Comparison of ENCODE assay signal across 8 cellular contexts in the genomic region with DNA sequence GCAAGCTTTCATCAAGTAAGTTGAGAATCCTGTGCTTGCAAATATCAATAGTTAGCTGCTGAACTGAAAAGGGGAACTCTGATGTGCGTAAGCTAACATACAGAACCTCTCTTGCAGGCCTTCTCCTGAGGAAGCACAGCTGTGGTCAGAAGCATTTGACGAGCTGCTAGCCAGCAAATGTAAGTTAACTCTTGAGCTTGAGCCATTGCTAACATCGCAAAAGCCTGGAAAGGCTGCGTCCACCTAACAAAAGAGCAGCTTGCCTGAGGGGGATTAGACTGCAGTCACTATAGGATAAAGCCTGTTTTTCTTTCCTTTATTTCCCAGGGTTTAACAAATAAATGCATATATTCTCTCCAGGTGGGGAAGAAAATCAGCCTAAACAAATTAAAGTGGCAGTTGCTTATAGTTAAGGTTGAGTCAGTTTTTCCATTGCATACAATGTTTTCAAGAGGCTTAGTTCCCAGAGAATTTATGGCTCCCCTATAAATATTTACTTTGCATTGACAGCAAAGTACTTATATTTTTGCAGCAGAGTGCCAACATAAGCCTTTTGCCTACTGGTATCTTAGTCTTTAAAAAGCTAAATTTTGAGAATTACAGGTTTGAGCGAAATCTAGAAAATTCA. TPM values are rescaled to one million over a fixed set of nuclear protein-coding genes. Genes with fewer than 3 reads are reported as not detected.
DNase-seq lines count a peak whose midpoint lies in the region; ATAC-seq and TF ChIP-seq lines count a peak whose summit lies in the region.

No MANE protein-coding gene starts in this region.

- no peak overlapping the region for H2AFZ ChIP-seq in Loucy (ENCODE audit: low read length)

- no peaks in the 10 kb centered on the region for H4K20me1 ChIP-seq in Loucy (ENCODE audit: insufficient read depth, low read length, poor library complexity, severe bottlenecking)

- peaks cover 0 to 24% (median 0%) of the 10 kb centered on the region in 9 donors for H3K36me3 ChIP-seq in heart right ventricle
- H3K36me3 ChIP-seq in Loucy (ENCODE audit: insufficient read depth, low read length): no peaks in the 10 kb centered on the region
- no peaks in the 10 kb centered on the region for H3K36me3 ChIP-seq in kidney epithelial cell (ENCODE audit: control insufficient read depth, insufficient read depth, low read length)

- no peaks in the 10 kb centered on the region for H3K9me3 Mint-ChIP-seq in activated naive CD8-positive, alpha-beta T cell treated with anti-CD3 and anti-CD28 coated beads, Interleukin-2, amount 50 U/mL, for 24 hours
- no peaks in the 10 kb centered on the region for H3K9me3 Mint-ChIP-seq in type B pancreatic cell

- peak overlapping the region; percentile 98 for H3K4me2 ChIP-seq in Loucy (ENCODE audit: low read depth, low read length, poor library complexity, severe bottlenecking)

- ATAC-seq in heart right ventricle (no peak), GM18873 (IDR thresholded peaks at IDR 0.05; ENCODE audit: low FRiP score, unreplicated experiment) (no peak)
- ATAC-seq in activated naive CD8-positive, alpha-beta T cell treated with anti-CD3 and anti-CD28 coated beads, Interleukin-2, amount 50 U/mL, for 24 hours: no peak

- H3F3A ChIP-seq in Loucy (ENCODE audit: low read depth): no peaks in the 10 kb centered on the region

- H3K27ac Mint-ChIP-seq in activated naive CD8-positive, alpha-beta T cell treated with anti-CD3 and anti-CD28 coated beads, Interleukin-2, amount 50 U/mL, for 24 hours: no peak overlapping the region
- H3K27ac Mint-ChIP-seq in type B pancreatic cell: peak overlapping the region; percentile 95

- peaks cover 0 to 59% (median 23%) of the 10 kb centered on the region in 9 donors for H3K4me1 ChIP-seq in heart right ventricle
- H3K4me1 ChIP-seq in Loucy (ENCODE audit: insufficient read depth, low read length, poor library complexity, severe bottlenecking): peaks cover 37% of the 10 kb centered on the region

- peak overlapping the region in 6 of 10 donors; percentile 86 to 94 (median 92) for H3K27ac ChIP-seq in heart right ventricle

- intact Hi-C loops in heart right ventricle (cut with DNase I): loop anchor here in 2 of 10 donors (5.0 to 10.0 kb wide), 2 partner anchors 214 to 217 kb away; no protein-coding TSS in a partner anchor
- intact Hi-C loops in cardiac septum (cut with DNase I): no loop called here

- peaks cover 4% of the 10 kb centered on the region; the same call in 1 of the 2 replicates for H3K79me2 ChIP-seq in Loucy (ENCODE audit: insufficient read depth, low read length)

- H3K4me3 ChIP-seq in heart right ventricle (peak overlapping the region in 8 of 10 donors; percentile 16 to 94 (median 78)), Loucy (ENCODE audit: low read length, poor library complexity, severe bottlenecking) (peak overlapping the region; percentile 93), kidney epithelial cell (ENCODE audit: low read depth, low read length) (peak overlapping the region; percentile 78)

- H3K9ac ChIP-seq in Loucy (ENCODE audit: low read depth, low read length, poor library complexity, severe bottlenecking): peak overlapping the region; percentile 79

- no peaks in the 10 kb centered on the region for H3K9me3 ChIP-seq in heart right ventricle
- H3K9me3 ChIP-seq in Loucy (ENCODE audit: insufficient read depth, low read depth, low read length): no peaks in the 10 kb centered on the region

- no peaks in the 10 kb centered on the region for H3K9me2 ChIP-seq in Loucy (replicated peaks; ENCODE audit: low read depth, low read length)

- WGBS in heart right ventricle, 2 donors: 63 to 64% methylated on average over 5 of the region's 5 CpGs

- no peaks in the 10 kb centered on the region for H3K27me3 ChIP-seq in heart right ventricle
- H3K27me3 ChIP-seq in Loucy (ENCODE audit: insufficient read depth, low read length, poor library complexity, severe bottlenecking): no peaks in the 10 kb centered on the region
- no peaks in the 10 kb centered on the region for H3K27me3 ChIP-seq in kidney epithelial cell (ENCODE audit: control insufficient read depth, insufficient read depth, low read length)

- peaks cover 3% of the 10 kb centered on the region for H3K27me3 Mint-ChIP-seq in activated naive CD8-positive, alpha-beta T cell treated with anti-CD3 and anti-CD28 coated beads, Interleukin-2, amount 50 U/mL, for 24 hours
- peaks cover 19% of the 10 kb centered on the region for H3K27me3 Mint-ChIP-seq in type B pancreatic cell

- H3K36me3 Mint-ChIP-seq in activated naive CD8-positive, alpha-beta T cell treated with anti-CD3 and anti-CD28 coated beads, Interleukin-2, amount 50 U/mL, for 24 hours (ENCODE audit: low read depth): peaks cover 11% of the 10 kb centered on the region
- H3K36me3 Mint-ChIP-seq in type B pancreatic cell: peaks cover 10% of the 10 kb centered on the region

- TF ChIP-seq CTCF in heart right ventricle (IDR thresholded peaks at IDR 0.05) (no peak), Loucy (conservative IDR thresholded peaks at IDR 0.05; ENCODE audit: low read length) (no peak), kidney epithelial cell (IDR thresholded peaks at IDR 0.05; ENCODE audit: insufficient read depth, low read length, poor library complexity, severe bottlenecking) (no peak), type B pancreatic cell (conservative IDR thresholded peaks at IDR 0.05) (no peak)

- DNase-seq in heart right ventricle (peak in 1 of 2 donors; percentile 18), cardiac septum (ENCODE audit: low spot score) (no peak), kidney epithelial cell (ENCODE audit: low read depth) (no peak), type B pancreatic cell (ENCODE audit: extremely low spot score, unreplicated experiment) (no peak), NCI-H446 treated with DMSO at 0.1 percent for 48 hours (lab: John Stamatoyannopoulos, UW) (no peak)
- no peak for DNase-seq in activated naive CD8-positive, alpha-beta T cell treated with anti-CD3 and anti-CD28 coated beads, Interleukin-2, amount 50 U/mL, for 24 hours

- H3K4me3 Mint-ChIP-seq in activated naive CD8-positive, alpha-beta T cell treated with anti-CD3 and anti-CD28 coated beads, Interleukin-2, amount 50 U/mL, for 24 hours: peak overlapping the region; percentile 98
- peak overlapping the region; percentile 99 for H3K4me3 Mint-ChIP-seq in type B pancreatic cell

- peaks cover 46% of the 10 kb centered on the region for H3K4me1 Mint-ChIP-seq in activated naive CD8-positive, alpha-beta T cell treated with anti-CD3 and anti-CD28 coated beads, Interleukin-2, amount 50 U/mL, for 24 hours
- H3K4me1 Mint-ChIP-seq in type B pancreatic cell (ENCODE audit: unreplicated experiment): peaks cover 19% of the 10 kb centered on the region

RNA-seq across cellular contexts. Expression of a gene that starts 1.5 kb away (rescaled TPM):
- total RNA-seq in heart right ventricle: 10 to 100 TPM; 12.2 to 30.8 (median 17.4) TPM
- 10 to 100 TPM; 24.0 to 27.9 TPM for polyA plus RNA-seq in heart right ventricle
- 13.5 TPM for total RNA-seq in cardiac septum
- 1.9 and 3.1 TPM in 2 replicates for total RNA-seq in kidney epithelial cell
- total RNA-seq in type B pancreatic cell (ENCODE audit: low replicate concordance): 37.2 and 50.9 TPM in 2 replicates
